ENCODE assay signal across 15 cellular contexts in genomic region chr18:23563377-23564043, GRCh38. TPM values are rescaled to one million over a fixed set of nuclear protein-coding genes. Genes with fewer than 3 reads are reported as not detected.
A peak's percentile ranks its signal among the peaks of the same experiment; 100 is the strongest.
DNase-seq lines count a peak whose midpoint lies in the region; ATAC-seq and TF ChIP-seq lines count a peak whose summit lies in the region.
"Had no signal": no experiment of that assay in that cellular context is flagged by ENCODE, and none has a peak within 500 bp of the region (broad histone marks: within the 10 kb centered on the region; RNA-seq: fewer than 3 reads in every experiment).

No MANE protein-coding gene starts in this region.

- H3K4me3 ChIP-seq in fibroblast of villous mesenchyme (ENCODE audit: low read depth, low read length) (no peak overlapping the region), tibial artery (no peak overlapping the region)
- H3K4me3 ChIP-seq: testis had no signal

- DNase-seq in activated naive CD4-positive, alpha-beta T cell treated with anti-CD3 and anti-CD28 coated beads, Interleukin-2, amount 50 U/mL, for 72 hours (ENCODE audit: low spot score in 2 of 2) = no peak
- DNase-seq in activated naive CD4-positive, alpha-beta T cell treated with anti-CD3 and anti-CD28 coated beads, Interleukin-2, amount 50 U/mL, for 16 hours = no peak
- DNase-seq in fibroblast of villous mesenchyme (ENCODE audit: low read depth) (peak; percentile 58), NCI-H2196 (lab: John Stamatoyannopoulos, UW; ENCODE audit: unreplicated experiment) (no peak), tibial artery (no peak), NCI-H510A treated with DMSO at 0.1 percent for 48 hours (lab: John Stamatoyannopoulos, UW) (no peak)
- DNase-seq in central memory CD4-positive, alpha-beta T cell = no peak
- DNase-seq: dermis blood vessel endothelial cell, NCI-H2081, OCI-M1, retina, T1000, testis had no signal

- H3K4me1 Mint-ChIP-seq in activated T-helper 17 cell treated with anti-CD3 and anti-CD28 coated beads, Interleukin-2, amount 50 U/mL, for 72 hours = peaks cover 5% of the 10 kb centered on the region

- H3K36me3 Mint-ChIP-seq in activated naive CD4-positive, alpha-beta T cell treated with anti-CD3 and anti-CD28 coated beads, Interleukin-2, amount 50 U/mL, for 72 hours = peaks cover 12 to 19% of the 10 kb centered on the region in 2 donors
- H3K36me3 Mint-ChIP-seq in activated T-helper 17 cell treated with anti-CD3 and anti-CD28 coated beads, Interleukin-2, amount 50 U/mL, for 72 hours (ENCODE audit: low read depth) = peaks cover 97% of the 10 kb centered on the region

- no peaks in the 10 kb centered on the region for H3K4me1 ChIP-seq in tibial artery
- H3K4me1 ChIP-seq: testis had no signal

- H3K9me3 ChIP-seq in tibial artery = no peaks in the 10 kb centered on the region
- H3K9me3 ChIP-seq: testis had no signal

- no peak overlapping the region for H3K27ac Mint-ChIP-seq in activated naive CD4-positive, alpha-beta T cell treated with anti-CD3 and anti-CD28 coated beads, Interleukin-2, amount 50 U/mL, for 72 hours
- H3K27ac Mint-ChIP-seq in activated T-helper 17 cell treated with anti-CD3 and anti-CD28 coated beads, Interleukin-2, amount 50 U/mL, for 72 hours = peak overlapping the region; percentile 48
- H3K27ac Mint-ChIP-seq: B cell had no signal

- H3K9me3 Mint-ChIP-seq in activated naive CD4-positive, alpha-beta T cell treated with anti-CD3 and anti-CD28 coated beads, Interleukin-2, amount 50 U/mL, for 72 hours = no peaks in the 10 kb centered on the region
- no peaks in the 10 kb centered on the region for H3K9me3 Mint-ChIP-seq in activated T-helper 17 cell treated with anti-CD3 and anti-CD28 coated beads, Interleukin-2, amount 50 U/mL, for 72 hours

- no peaks in the 10 kb centered on the region for H3K27me3 Mint-ChIP-seq in activated T-helper 17 cell treated with anti-CD3 and anti-CD28 coated beads, Interleukin-2, amount 50 U/mL, for 72 hours
- H3K27me3 Mint-ChIP-seq: B cell had no signal

- H3K27me3 ChIP-seq in tibial artery = no peaks in the 10 kb centered on the region
- H3K27me3 ChIP-seq: testis had no signal

- peaks cover 61 to 93% (median 87%) of the 10 kb centered on the region in 3 donors for H3K36me3 ChIP-seq in tibial artery

- TF ChIP-seq CTCF in fibroblast of villous mesenchyme (IDR thresholded peaks at IDR 0.05; ENCODE audit: insufficient read depth, low read depth, low read length) (no peak), tibial artery (IDR thresholded peaks at IDR 0.05) (no peak)

- ATAC-seq in activated naive CD4-positive, alpha-beta T cell treated with anti-CD3 and anti-CD28 coated beads, Interleukin-2, amount 50 U/mL, for 72 hours = peak; percentile 78 to 94
- peak; percentile 98 for ATAC-seq in activated T-helper 17 cell treated with anti-CD3 and anti-CD28 coated beads, Interleukin-2, amount 50 U/mL, for 72 hours (replicated peaks)

- intact Hi-C loops in tibial artery (cut with DNase I; ENCODE audit: low total_unique reads) = no loop called here

- H3K27ac ChIP-seq in tibial artery = no peak overlapping the region
- H3K27ac ChIP-seq: testis had no signal

- H3K4me3 Mint-ChIP-seq in activated T-helper 17 cell treated with anti-CD3 and anti-CD28 coated beads, Interleukin-2, amount 50 U/mL, for 72 hours = no peak overlapping the region
- H3K4me3 Mint-ChIP-seq: B cell had no signal

RNA-seq across cellular contexts. Expression of gene NPC1, which starts 22.8 kb away (rescaled TPM):
- 10 to 100 TPM; 28.1 to 39.7 TPM for total RNA-seq in activated naive CD4-positive, alpha-beta T cell treated with anti-CD3 and anti-CD28 coated beads, Interleukin-2, amount 50 U/mL, for 72 hours
- 10 to 100 TPM; 39.6 to 49.3 TPM for total RNA-seq in activated T-helper 17 cell treated with anti-CD3 and anti-CD28 coated beads, Interleukin-2, amount 50 U/mL, for 72 hours
- total RNA-seq in fibroblast of villous mesenchyme = 34.5 and 38.4 TPM in 2 replicates
